ENCODE assay signal across 9 cellular contexts in genomic region chr12:79555006-79555925, GRCh38.
DNase-seq lines count a peak whose midpoint lies in the region; ATAC-seq and TF ChIP-seq lines count a peak whose summit lies in the region.
"Had no signal": no experiment of that assay in that cellular context is flagged by ENCODE, and none has a peak within 500 bp of the region (broad histone marks: within the 10 kb centered on the region; RNA-seq: fewer than 3 reads in every experiment).

No MANE protein-coding gene starts in this region.

- peaks cover 51% of the 10 kb centered on the region for H3K36me3 Mint-ChIP-seq in endodermal cell (ENCODE audit: low read depth)

- no peaks in the 10 kb centered on the region for H3K4me1 ChIP-seq in A673 (ENCODE audit: insufficient read depth, low read length, poor library complexity, severe bottlenecking)
- no peaks in the 10 kb centered on the region for H3K4me1 ChIP-seq in endodermal cell (ENCODE audit: control insufficient read depth, insufficient read depth, low read length)
- peaks cover 36% of the 10 kb centered on the region for H3K4me1 ChIP-seq in osteoblast (ENCODE audit: insufficient read depth, low read length)

- no peak overlapping the region for H3K27ac ChIP-seq in A673 (ENCODE audit: low read depth, low read length, poor library complexity, severe bottlenecking)
- no peak overlapping the region for H3K27ac ChIP-seq in endodermal cell (ENCODE audit: low read depth, low read length)
- no peak overlapping the region for H3K27ac ChIP-seq in osteoblast (ENCODE audit: low read depth, low read length)

- no peak overlapping the region for H3K4me2 ChIP-seq in osteoblast (ENCODE audit: insufficient read depth, low read length)

- H3K36me3 ChIP-seq in A673 (ENCODE audit: insufficient read depth, low read length, poor library complexity, severe bottlenecking) (no peaks in the 10 kb centered on the region), endodermal cell (ENCODE audit: control insufficient read depth, insufficient read depth, low read length) (peaks cover 35% of the 10 kb centered on the region), osteoblast (ENCODE audit: insufficient read depth, low read length) (peaks cover 23% of the 10 kb centered on the region)

- peaks cover 11% of the 10 kb centered on the region for H3K4me1 Mint-ChIP-seq in endodermal cell
- H3K4me1 Mint-ChIP-seq: central memory CD8-positive, alpha-beta T cell had no signal

- intact Hi-C loops in A673 (cut with micrococcal nuclease; ENCODE audit: unreplicated experiment), result loop anchor here (1.0 to 10.0 kb wide), 3 partner anchors 184 to 720 kb away; no protein-coding TSS in a partner anchor

- no peak overlapping the region for H2AFZ ChIP-seq in osteoblast (ENCODE audit: low read length)

- POLR2A ChIA-PET in A673 (lab: Charles Lee; ENCODE audit: low non-redundant PET), result no interaction called here

- H3K4me3 ChIP-seq in A673 (ENCODE audit: low read depth, low read length, poor library complexity, severe bottlenecking), result no peak overlapping the region
- no peak overlapping the region for H3K4me3 ChIP-seq in endodermal cell (ENCODE audit: low read length)
- H3K4me3 ChIP-seq in osteoblast (ENCODE audit: insufficient read depth, low read length), result no peak overlapping the region

- peak; percentile 86 for ATAC-seq in GM18861 (IDR thresholded peaks at IDR 0.05; ENCODE audit: unreplicated experiment)
- no peak for ATAC-seq in stimulated activated naive CD8-positive, alpha-beta T cell treated with anti-CD3 and anti-CD28 coated beads, Interleukin-15, Interleukin-2, amounts not matched to agents 100 U/mL and 50 U/mL, for 24 hours

- H3K79me2 ChIP-seq in osteoblast (ENCODE audit: insufficient read depth, low read length), result no peaks in the 10 kb centered on the region

- CTCF ChIA-PET in A673 (lab: Charles Lee), result no interaction called here

- WGBS in endodermal cell (ENCODE audit: insufficient coverage in 1 of 2, insufficient read length in 1 of 2), 2 experiments, result 98 to 100% methylated on average over 2 to 3 of the region's 4 CpGs

- no peak overlapping the region for H3K27ac Mint-ChIP-seq in endodermal cell

- TF ChIP-seq CTCF in A673 (conservative IDR thresholded peaks at IDR 0.05; ENCODE audit: low read depth, low read length) (peak; percentile 79), endodermal cell (conservative IDR thresholded peaks at IDR 0.05) (peak; percentile 76), osteoblast (IDR thresholded peaks at IDR 0.05; ENCODE audit: extremely low read depth, low read depth, low read length) (peak; percentile 72)

- H3K27me3 ChIP-seq in A673 (replicated peaks; ENCODE audit: insufficient read depth, low read depth, low read length, poor library complexity) (no peaks in the 10 kb centered on the region), endodermal cell (ENCODE audit: control insufficient read depth, insufficient read depth, low read length, poor library complexity, severe bottlenecking) (no peaks in the 10 kb centered on the region), osteoblast (ENCODE audit: insufficient read depth, low read length) (no peaks in the 10 kb centered on the region)

- H3K4me3 Mint-ChIP-seq in endodermal cell, result no peak overlapping the region
- H3K4me3 Mint-ChIP-seq: central memory CD8-positive, alpha-beta T cell had no signal

- no peaks in the 10 kb centered on the region for H3K27me3 Mint-ChIP-seq in endodermal cell (ENCODE audit: insufficient read depth)

- H3K9ac ChIP-seq in endodermal cell (ENCODE audit: extremely low read depth, low read length, poor library complexity, severe bottlenecking), result no peak overlapping the region

- no TSS peak for BruUV-seq in A673 (replicated peaks; lab: Mats Ljungman, UMichigan)

- no peaks in the 10 kb centered on the region for H3K9me3 ChIP-seq in A673 (ENCODE audit: low read depth, low read length, poor library complexity, severe bottlenecking)
- H3K9me3 ChIP-seq in endodermal cell (ENCODE audit: control insufficient read depth, low read length), result peaks cover 17% of the 10 kb centered on the region
- no peaks in the 10 kb centered on the region for H3K9me3 ChIP-seq in osteoblast (ENCODE audit: low read depth, low read length)

- H4K20me1 ChIP-seq in osteoblast (ENCODE audit: insufficient read depth, low read length), result no peaks in the 10 kb centered on the region

- DNase-seq in A673 (ENCODE audit: low spot score), result peak; percentile 57
- peak; percentile 18 for DNase-seq in NCI-H460 (ENCODE audit: extremely low read depth, low read depth)
- DNase-seq in endodermal cell, result no peak
- DNase-seq in osteoblast (ENCODE audit: insufficient read length, low spot score, missing footprints), result no peak
- DNase-seq in T-helper 9 cell, result no peak
- no peak for DNase-seq in stimulated activated naive CD8-positive, alpha-beta T cell treated with anti-CD3 and anti-CD28 coated beads, Interleukin-15, Interleukin-2, amounts not matched to agents 100 U/mL and 50 U/mL, for 24 hours
- DNase-seq in DMS153 treated with DMSO at 0.1 percent for 48 hours (lab: John Stamatoyannopoulos, UW; ENCODE audit: unreplicated experiment), result no peak

- peaks cover 20% of the 10 kb centered on the region for H3K9me3 Mint-ChIP-seq in endodermal cell
- H3K9me3 Mint-ChIP-seq: central memory CD8-positive, alpha-beta T cell had no signal

Comparison
In these comparisons a context has a peak if more than half of its experiments do, and no peak if none do; other contexts are left out.
1. DNase-seq: peak in A673 (single experiment) and NCI-H460 (single experiment); none in endodermal cell (single experiment), osteoblast (single experiment), T-helper 9 cell (single experiment), stimulated activated naive CD8-positive, alpha-beta T cell treated with anti-CD3 and anti-CD28 coated beads, Interleukin-15, Interleukin-2, amounts not matched to agents 100 U/mL and 50 U/mL, for 24 hours (single experiment) and DMS153 treated with DMSO at 0.1 percent for 48 hours (single experiment).
2. Peak in every context shown above with its lines, with median percentiles within 50 percentile points of each other: CTCF ChIP-seq.